24 cellular contexts compared by ENCODE assay signal in the genomic region with DNA sequence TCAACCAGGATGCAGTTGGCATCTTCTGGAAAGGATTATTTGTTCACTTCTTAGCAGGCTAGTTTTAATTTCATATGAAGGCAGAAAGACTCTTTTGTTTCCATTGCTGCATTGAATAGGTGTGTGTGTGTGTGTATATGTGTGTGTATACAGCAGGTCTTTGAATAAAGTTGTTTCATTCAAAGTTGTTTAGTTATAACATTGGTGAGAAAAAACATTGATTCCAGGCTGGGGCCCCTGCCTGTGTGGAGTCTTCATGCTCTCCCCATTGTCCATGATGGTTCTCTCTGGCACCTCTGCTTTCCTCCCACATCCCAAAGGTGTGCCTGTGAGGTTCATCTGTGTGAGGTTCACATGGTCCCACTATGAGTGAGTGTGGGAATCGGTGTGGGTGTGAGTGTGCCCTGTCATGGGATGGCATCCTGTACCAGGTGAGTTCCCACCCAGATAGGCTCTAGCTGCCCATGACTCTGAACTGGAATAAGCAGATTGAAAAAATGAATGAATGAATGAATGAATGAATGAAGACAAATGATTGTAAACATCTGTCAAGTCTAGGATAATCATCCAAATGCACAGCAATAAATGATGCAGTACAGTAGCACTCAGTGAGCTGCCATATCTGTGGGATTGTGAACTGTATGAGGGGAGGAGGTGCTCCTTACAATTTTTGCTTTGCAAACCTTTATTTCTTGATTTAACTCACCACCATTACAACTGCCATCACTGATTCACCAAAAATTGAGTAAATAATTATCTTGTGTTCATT.
A peak's percentile ranks its signal among the peaks of the same experiment; 100 is the strongest.
DNase-seq lines count a peak whose midpoint lies in the region; ATAC-seq, FAIRE-seq and TF ChIP-seq lines count a peak whose summit lies in the region.
"Had no signal": no experiment of that assay in that cellular context is flagged by ENCODE, and none has a peak within 500 bp of the region (broad histone marks: within the 10 kb centered on the region; RNA-seq: fewer than 3 reads in every experiment).

No MANE protein-coding gene starts in this region.

- no peaks in the 10 kb centered on the region for H4K20me1 ChIP-seq in HepG2 (ENCODE audit: insufficient read depth, low read length)
- H4K20me1 ChIP-seq: BLaER1 treated with 17β-estradiol and CSF1 and Interleukin-3, amounts not matched to agents 10 nM and 100 nM had no signal

- no peaks in the 10 kb centered on the region for H3K36me3 ChIP-seq in Panc1 (ENCODE audit: control insufficient read depth, insufficient read depth, low read length)
- H3K36me3 ChIP-seq in HepG2 (replicated peaks in 1 of 2; ENCODE audit: control insufficient read depth in 1 of 2, insufficient read depth in 2 of 2, low read length in 2 of 2), result peaks cover 0 to 3% of the 10 kb centered on the region in 2 experiments; a peak in 1 of 5 replicates
- H3K36me3 ChIP-seq in neuronal stem cell (replicated peaks in 1 of 2; ENCODE audit: control insufficient read depth in 2 of 2, insufficient read depth in 2 of 2, low read length in 2 of 2), result no peaks in the 10 kb centered on the region
- no peaks in the 10 kb centered on the region for H3K36me3 ChIP-seq in vagina
- H3K36me3 ChIP-seq: BE2C; BLaER1 treated with 17β-estradiol and CSF1 and Interleukin-3, amounts not matched to agents 10 nM and 100 nM; HAP-1 had no signal

- H3K23ac ChIP-seq in neuronal stem cell (ENCODE audit: low read depth, low read length, poor library complexity), result no peak overlapping the region

- H3K4me3 ChIP-seq in Panc1 (ENCODE audit: low read depth in 2 of 2, low read length in 2 of 2) (no peak overlapping the region), HepG2 (replicated peaks in 1 of 3; ENCODE audit: insufficient read depth in 1 of 3, low read depth in 2 of 3, low read length in 3 of 3) (no peak overlapping the region), neuronal stem cell (ENCODE audit: low read length in 2 of 2) (no peak overlapping the region), vagina (no peak overlapping the region)
- H3K4me3 ChIP-seq: A549; BLaER1 treated with 17β-estradiol and CSF1 and Interleukin-3, amounts not matched to agents 10 nM and 100 nM; GM12878; HAP-1 had no signal

- ATAC-seq in Panc1 (0 out of 2 replicates have a peak, but pooled peaks have one; percentile 29), HepG2 (peak; percentile 18; the same call in 2 of the 3 replicates), GM19023 (IDR thresholded peaks at IDR 0.05; ENCODE audit: unreplicated experiment) (no peak)
- ATAC-seq: GM12878 had no signal

- no peak overlapping the region for H3K9ac ChIP-seq in HepG2 (ENCODE audit: insufficient read depth, low read depth, low read length)
- H3K9ac ChIP-seq in neuronal stem cell (ENCODE audit: low read depth, low read length, poor library complexity), result no peak overlapping the region
- H3K9ac ChIP-seq: BLaER1 treated with 17β-estradiol and CSF1 and Interleukin-3, amounts not matched to agents 10 nM and 100 nM had no signal

- H3K27ac ChIP-seq in Panc1 (ENCODE audit: low read length), result no peak overlapping the region
- no peak overlapping the region for H3K27ac ChIP-seq in HepG2 (ENCODE audit: extremely low read length, insufficient read depth, low read length)
- H3K27ac ChIP-seq in neuronal stem cell (replicated peaks; ENCODE audit: low read length), result no peak overlapping the region
- no peak overlapping the region for H3K27ac ChIP-seq in vagina
- H3K27ac ChIP-seq: A549; BLaER1 treated with 17β-estradiol and CSF1 and Interleukin-3, amounts not matched to agents 10 nM and 100 nM had no signal

- H2AFZ ChIP-seq in HepG2 (ENCODE audit: low read length) (no peak overlapping the region), neuronal stem cell (ENCODE audit: low read length) (no peak overlapping the region)

- WGBS in HepG2 (ENCODE audit: low lambda C conversion rate), result 72% methylated on average over 1 of the region's 1 CpG
- WGBS in neuronal stem cell (ENCODE audit: extremely low coverage in 2 of 2, insufficient read length in 2 of 2, insufficient replicate concordance in 1 of 2), 2 donors, result no CpG with 5 or more reads among the region's 1 CpG

- H3K79me1 ChIP-seq in neuronal stem cell (ENCODE audit: low read depth, low read length), result no peaks in the 10 kb centered on the region

- no peak for TF ChIP-seq EP300 in HepG2 (IDR thresholded peaks at IDR 0.05; ENCODE audit: low read depth in 2 of 2, low read length in 2 of 2)
- no peak for TF ChIP-seq EP300 in HepG2 (CRISPR knock-in tag; IDR thresholded peaks at IDR 0.05; ENCODE audit: borderline replicate concordance)

- in situ Hi-C loops in Panc1 (cut with HindIII; ENCODE audit: low pct_unique_long_range_greater_than_20kb, low sequenced_read_pairs) (no loop called here), HepG2 (cut with HindIII; ENCODE audit: extremely low pct_ligation_motif_present, low pct_unique_long_range_greater_than_20kb) (no loop called here)

- intact Hi-C loops in Panc1 (cut with micrococcal nuclease; ENCODE audit: unreplicated experiment) (no loop called here), HepG2 (cut with micrococcal nuclease; ENCODE audit: unreplicated experiment) (no loop called here), vagina (cut with DNase I) (no loop called here)

- CTCF ChIA-PET in Panc1 (lab: Charles Lee), result no interaction called here
- CTCF ChIA-PET in HepG2 (lab: Yijun Ruan, JAX; ENCODE audit: low intra/inter-chr PET ratio, low total read pairs), result no interaction called here

- H2BK12ac ChIP-seq in neuronal stem cell (ENCODE audit: low read length), result peak overlapping the region; percentile 78

- no peak overlapping the region for H4K8ac ChIP-seq in neuronal stem cell (ENCODE audit: low read depth, low read length)

- H3K9me3 ChIP-seq in Panc1 (ENCODE audit: control insufficient read depth, insufficient read depth, low read depth, low read length), result no peaks in the 10 kb centered on the region
- H3K9me3 ChIP-seq in HepG2 (ENCODE audit: low read length), result peaks cover 18% of the 10 kb centered on the region
- H3K9me3 ChIP-seq in neuronal stem cell (replicated peaks in 1 of 2; ENCODE audit: control insufficient read depth in 2 of 2, insufficient read depth in 1 of 2, low read depth in 1 of 2, low read length in 2 of 2), result no peaks in the 10 kb centered on the region
- no peaks in the 10 kb centered on the region for H3K9me3 ChIP-seq in vagina
- H3K9me3 ChIP-seq: BE2C, HAP-1 had no signal

- H2BK5ac ChIP-seq in neuronal stem cell (ENCODE audit: low read length), result no peak overlapping the region

- H3K4ac ChIP-seq in neuronal stem cell (ENCODE audit: low read length), result no peak overlapping the region

- H3K4me1 ChIP-seq in Panc1 (ENCODE audit: control insufficient read depth, insufficient read depth, low read length), result 0 out of 2 replicates have a peak, but pooled peaks cover 6% of the 10 kb centered on the region
- H3K4me1 ChIP-seq in HepG2 (ENCODE audit: insufficient read depth, low read length), result peaks cover 8% of the 10 kb centered on the region
- no peaks in the 10 kb centered on the region for H3K4me1 ChIP-seq in neuronal stem cell (ENCODE audit: control insufficient read depth in 2 of 2, insufficient read depth in 1 of 2, low read depth in 1 of 2, low read length in 2 of 2)
- no peaks in the 10 kb centered on the region for H3K4me1 ChIP-seq in vagina
- H3K4me1 ChIP-seq: A549; BE2C; BLaER1 treated with 17β-estradiol and CSF1 and Interleukin-3, amounts not matched to agents 10 nM and 100 nM had no signal

- DNase-seq in Panc1 (ENCODE audit: low read depth, low spot score) (no peak), HepG2 (ENCODE audit: low spot score) (no peak), neuronal stem cell (ENCODE audit: low spot score) (no peak), urothelium cell line (ENCODE audit: low spot score) (no peak), pons (ENCODE audit: low spot score) (no peak), vagina (ENCODE audit: extremely low spot score in 2 of 2) (no peak)
- DNase-seq: 8988T; ACHN; AML-193; BE2C; CD4-positive, alpha-beta T cell; CD8-positive, alpha-beta memory T cell; DMS 273 treated with DMSO at 0.1 percent for 48 hours; DMS79; EL; GDM1; GOT3 had no signal

- BruUV-seq in Panc1 (replicated peaks; lab: Mats Ljungman, UMichigan), result no TSS peak
- no TSS peak for BruUV-seq in HepG2 (replicated peaks; lab: Mats Ljungman, UMichigan)

- H2BK15ac ChIP-seq in neuronal stem cell (ENCODE audit: low read length), result no peak overlapping the region

- no peak for TF ChIP-seq RAD21 in HepG2 (CRISPR knock-in tag; IDR thresholded peaks at IDR 0.05)

- no peak overlapping the region for H2BK120ac ChIP-seq in neuronal stem cell (ENCODE audit: low read depth, low read length)

- FAIRE-seq in HepG2 (lab: Jason Lieb, UNC) (peak; percentile 12), urothelium cell line (lab: Jason Lieb, UNC) (peak; percentile 35)
- FAIRE-seq: A549, D721Med, GM12878, H54 had no signal

- H3K4me2 ChIP-seq in HepG2 (ENCODE audit: low read depth, low read length), result no peak overlapping the region
- no peak overlapping the region for H3K4me2 ChIP-seq in neuronal stem cell (ENCODE audit: insufficient read depth, low read length, poor library complexity, severe bottlenecking)
- H3K4me2 ChIP-seq: A549; BLaER1 treated with 17β-estradiol and CSF1 and Interleukin-3, amounts not matched to agents 10 nM and 100 nM had no signal

- TF ChIP-seq POLR2A in HepG2 (IDR thresholded peaks at IDR 0.05; ENCODE audit: insufficient read depth in 1 of 2, low read depth in 2 of 2, low read length in 2 of 2) (no peak), vagina (IDR thresholded peaks at IDR 0.05) (no peak)

- no peak overlapping the region for H4K91ac ChIP-seq in neuronal stem cell (ENCODE audit: low read depth, low read length, poor library complexity)

- no peaks in the 10 kb centered on the region for H3K27me3 ChIP-seq in Panc1 (ENCODE audit: control insufficient read depth, insufficient read depth, low read length)
- H3K27me3 ChIP-seq in HepG2 (ENCODE audit: control insufficient read depth in 1 of 2, insufficient read depth in 2 of 2, low read length in 2 of 2), result no peaks in the 10 kb centered on the region
- no peaks in the 10 kb centered on the region for H3K27me3 ChIP-seq in neuronal stem cell (ENCODE audit: control insufficient read depth in 3 of 3, insufficient read depth in 3 of 3, low read depth in 1 of 3, low read length in 3 of 3)
- H3K27me3 ChIP-seq in vagina, result no peaks in the 10 kb centered on the region
- H3K27me3 ChIP-seq: BE2C; BLaER1 treated with 17β-estradiol and CSF1 and Interleukin-3, amounts not matched to agents 10 nM and 100 nM had no signal

- H2AK5ac ChIP-seq in neuronal stem cell (ENCODE audit: low read depth, low read length), result no peak overlapping the region

- TF ChIP-seq CTCF in Panc1 (IDR thresholded peaks at IDR 0.05), result no peak
- no peak for TF ChIP-seq CTCF in HepG2 (CRISPR knock-in tag; IDR thresholded peaks at IDR 0.05)
- no peak for TF ChIP-seq CTCF in vagina (IDR thresholded peaks at IDR 0.05)

- H3K79me2 ChIP-seq in HepG2 (ENCODE audit: insufficient read depth, low read length), result no peaks in the 10 kb centered on the region

- POLR2A ChIA-PET in Panc1 (lab: Charles Lee), result no interaction called here
- POLR2A ChIA-PET in HepG2 (lab: Yijun Ruan, JAX), result no interaction called here

- no peak overlapping the region for H3K18ac ChIP-seq in neuronal stem cell (ENCODE audit: low read length)

- peak overlapping the region; percentile 76 for H3K14ac ChIP-seq in neuronal stem cell (ENCODE audit: low read length)

TF ChIP-seq in HepG2, 621 proteins besides CTCF, POLR2A, EP300 and RAD21 (continues in another document):
- TF ChIP-seq ZNF816 (CRISPR knock-in tag; IDR thresholded peaks at IDR 0.05; ENCODE audit: borderline replicate concordance) (no peak), RBM22 (optimal IDR thresholded peaks at IDR 0.05; ENCODE audit: low read length) (peak; percentile 98)
